ENCODE assay signal across 1 cellular context in genomic region chr1:119656410-119656955, GRCh38.
TF ChIP-seq lines count a peak whose summit lies in the region.

No MANE protein-coding gene starts in this region.

TF ChIP-seq in SK-N-SH, 30 proteins besides CTCF, POLR2A, EP300 and RAD21 (continued from another document):
- no peak for TF ChIP-seq RFX5 (IDR thresholded peaks at IDR 0.05; ENCODE audit: low read length)
- no peak for TF ChIP-seq TEAD4 (IDR thresholded peaks at IDR 0.05; ENCODE audit: borderline replicate concordance, insufficient read depth)
- no peak for TF ChIP-seq SIN3A (IDR thresholded peaks at IDR 0.05; ENCODE audit: borderline replicate concordance, low read depth, low read length)
- no peak for TF ChIP-seq MAX (IDR thresholded peaks at IDR 0.05; ENCODE audit: low read depth)
- TF ChIP-seq FOXJ3 (CRISPR knock-in tag; IDR thresholded peaks at IDR 0.05) = no peak
- TF ChIP-seq MEF2A (IDR thresholded peaks at IDR 0.05; ENCODE audit: borderline replicate concordance, low read depth) = no peak
- no peak for TF ChIP-seq NFIC (IDR thresholded peaks at IDR 0.05; ENCODE audit: borderline replicate concordance)
- TF ChIP-seq MXI1 (IDR thresholded peaks at IDR 0.05; ENCODE audit: low read depth, low read length) = no peak
- no peak for TF ChIP-seq YY1 (IDR thresholded peaks at IDR 0.05; ENCODE audit: low read depth)
- TF ChIP-seq RCOR1 (IDR thresholded peaks at IDR 0.05; ENCODE audit: low read length) = no peak
- no peak for TF ChIP-seq SMC3 (IDR thresholded peaks at IDR 0.05; ENCODE audit: low read depth, low read length)
